ENCODE assay signal across 8 cellular contexts in genomic region chr19:5679289-5680082, GRCh38. TPM values are rescaled to one million over a fixed set of nuclear protein-coding genes. Genes with fewer than 3 reads are reported as not detected.
DNase-seq lines count a peak whose midpoint lies in the region; ATAC-seq lines count a peak whose summit lies in the region.

No MANE protein-coding gene starts in this region.

- peaks cover 7% of the 10 kb centered on the region for H3K27me3 Mint-ChIP-seq in activated CD4-positive, alpha-beta T cell treated with anti-CD3 and anti-CD28 coated beads, Interleukin-2, amount 10 ng/mL, durations not matched to agents 24 days and 14 days

- peaks cover 22% of the 10 kb centered on the region for H3K4me1 Mint-ChIP-seq in activated CD4-positive, alpha-beta T cell treated with anti-CD3 and anti-CD28 coated beads, Interleukin-2, amount 10 ng/mL, durations not matched to agents 24 days and 14 days

- H3K4me3 ChIP-seq in adipocyte (ENCODE audit: low read length) (peak overlapping the region; percentile 95), thymus (ENCODE audit: low read length) (peak overlapping the region; percentile 83)

- peaks cover 9% of the 10 kb centered on the region for H3K36me3 Mint-ChIP-seq in activated CD4-positive, alpha-beta T cell treated with anti-CD3 and anti-CD28 coated beads, Interleukin-2, amount 10 ng/mL, durations not matched to agents 24 days and 14 days (ENCODE audit: low read depth)

- intact Hi-C loops in activated CD4-positive, alpha-beta T cell treated with anti-CD3 and anti-CD28 coated beads, Interleukin-2, amount 10 ng/mL, durations not matched to agents 24 days and 14 days (cut with micrococcal nuclease), result loop anchor here (1.0 to 10.0 kb wide), 5 partner anchors 11 to 955 kb away; partner anchors contain the start of genes CATSPERD, DPP9, LONP1 and RPL36

- DNase-seq in activated CD4-positive, alpha-beta T cell treated with anti-CD3 and anti-CD28 coated beads, Interleukin-2, amount 10 ng/mL, durations not matched to agents 24 days and 14 days, result no peak
- DNase-seq in activated CD4-positive, alpha-beta T cell treated with anti-CD3 and anti-CD28 coated beads for 48 hours, result no peak
- DNase-seq in adipocyte (ENCODE audit: low read depth) (no peak), NCI-H187 treated with DMSO at 0.1 percent for 48 hours (lab: John Stamatoyannopoulos, UW) (no peak)

- H3K36me3 ChIP-seq in adipocyte (ENCODE audit: control insufficient read depth, insufficient read depth, low read length, severe bottlenecking) (no peaks in the 10 kb centered on the region), thymus (ENCODE audit: control insufficient read depth, insufficient read depth) (no peaks in the 10 kb centered on the region)

- H3K4me3 Mint-ChIP-seq in activated CD4-positive, alpha-beta T cell treated with anti-CD3 and anti-CD28 coated beads, Interleukin-2, amount 10 ng/mL, durations not matched to agents 24 days and 14 days, result peak overlapping the region; percentile 99

- H3K9me3 ChIP-seq in adipocyte (ENCODE audit: control insufficient read depth, low read length) (no peaks in the 10 kb centered on the region), thymus (ENCODE audit: control insufficient read depth) (no peaks in the 10 kb centered on the region)

- peak overlapping the region; percentile 97 for H3K27ac Mint-ChIP-seq in activated CD4-positive, alpha-beta T cell treated with anti-CD3 and anti-CD28 coated beads, Interleukin-2, amount 10 ng/mL, durations not matched to agents 24 days and 14 days

- H3K27ac ChIP-seq in layer of hippocampus (ENCODE audit: low read depth, low read length) (peak overlapping the region; percentile 96), thymus (ENCODE audit: low read depth) (no peak overlapping the region)

- ATAC-seq in HG02870 (IDR thresholded peaks at IDR 0.05; ENCODE audit: unreplicated experiment), result no peak
- ATAC-seq in HG02885 (IDR thresholded peaks at IDR 0.05; ENCODE audit: poor library complexity, unreplicated experiment), result no peak

- peaks cover 6% of the 10 kb centered on the region for H3K4me1 ChIP-seq in adipocyte (ENCODE audit: control insufficient read depth, insufficient read depth, low read length)
- peaks cover 15% of the 10 kb centered on the region for H3K4me1 ChIP-seq in thymus (ENCODE audit: control insufficient read depth, insufficient read depth, low read length)

- WGBS in thymus, result 39% methylated on average over 26 of the region's 26 CpGs

- peak overlapping the region; percentile 92 for H3K9ac ChIP-seq in adipocyte (ENCODE audit: low read length)

- H3K27me3 ChIP-seq in adipocyte (replicated peaks; ENCODE audit: control insufficient read depth, insufficient read depth, low read length), result no peaks in the 10 kb centered on the region
- no peaks in the 10 kb centered on the region for H3K27me3 ChIP-seq in layer of hippocampus (ENCODE audit: control insufficient read depth, insufficient read depth, low read length)
- no peaks in the 10 kb centered on the region for H3K27me3 ChIP-seq in thymus (ENCODE audit: control insufficient read depth, insufficient read depth)

- no peaks in the 10 kb centered on the region for H3K9me3 Mint-ChIP-seq in activated CD4-positive, alpha-beta T cell treated with anti-CD3 and anti-CD28 coated beads, Interleukin-2, amount 10 ng/mL, durations not matched to agents 24 days and 14 days

RNA-seq across cellular contexts. Expression of gene MICOS13, which starts 0.8 kb away (rescaled TPM):
- 56.2 and 63.4 TPM in 2 replicates for total RNA-seq in activated CD4-positive, alpha-beta T cell treated with anti-CD3 and anti-CD28 coated beads, Interleukin-2, amount 10 ng/mL, durations not matched to agents 24 days and 14 days
- polyA plus RNA-seq in thymus, result 67.6 TPM

RNA-seq across cellular contexts. Expression of gene HSD11B1L, which starts 1.3 kb away (rescaled TPM):
- total RNA-seq in activated CD4-positive, alpha-beta T cell treated with anti-CD3 and anti-CD28 coated beads, Interleukin-2, amount 10 ng/mL, durations not matched to agents 24 days and 14 days, result 2.2 and 2.6 TPM in 2 replicates
- polyA plus RNA-seq in thymus, result 6.5 TPM

RNA-seq across cellular contexts. Expression of gene RPL36, which starts 10.6 kb away (rescaled TPM):
- total RNA-seq in activated CD4-positive, alpha-beta T cell treated with anti-CD3 and anti-CD28 coated beads, Interleukin-2, amount 10 ng/mL, durations not matched to agents 24 days and 14 days, result 1,117 and 1,132 TPM in 2 replicates
- 1,924 TPM for polyA plus RNA-seq in thymus

RNA-seq across cellular contexts. Expression of gene LONP1, which starts 40.5 kb away (rescaled TPM):
- 220 and 240 TPM in 2 replicates for total RNA-seq in activated CD4-positive, alpha-beta T cell treated with anti-CD3 and anti-CD28 coated beads, Interleukin-2, amount 10 ng/mL, durations not matched to agents 24 days and 14 days
- polyA plus RNA-seq in thymus, result 37.7 TPM

RNA-seq across cellular contexts. Expression of gene CATSPERD, which starts 41.0 kb away (rescaled TPM):
- total RNA-seq in activated CD4-positive, alpha-beta T cell treated with anti-CD3 and anti-CD28 coated beads, Interleukin-2, amount 10 ng/mL, durations not matched to agents 24 days and 14 days, result not detected in 2 replicates
- polyA plus RNA-seq in thymus, result 0.05 TPM
